Comparison of ENCODE assay signal across 10 cellular contexts in the genomic region with DNA sequence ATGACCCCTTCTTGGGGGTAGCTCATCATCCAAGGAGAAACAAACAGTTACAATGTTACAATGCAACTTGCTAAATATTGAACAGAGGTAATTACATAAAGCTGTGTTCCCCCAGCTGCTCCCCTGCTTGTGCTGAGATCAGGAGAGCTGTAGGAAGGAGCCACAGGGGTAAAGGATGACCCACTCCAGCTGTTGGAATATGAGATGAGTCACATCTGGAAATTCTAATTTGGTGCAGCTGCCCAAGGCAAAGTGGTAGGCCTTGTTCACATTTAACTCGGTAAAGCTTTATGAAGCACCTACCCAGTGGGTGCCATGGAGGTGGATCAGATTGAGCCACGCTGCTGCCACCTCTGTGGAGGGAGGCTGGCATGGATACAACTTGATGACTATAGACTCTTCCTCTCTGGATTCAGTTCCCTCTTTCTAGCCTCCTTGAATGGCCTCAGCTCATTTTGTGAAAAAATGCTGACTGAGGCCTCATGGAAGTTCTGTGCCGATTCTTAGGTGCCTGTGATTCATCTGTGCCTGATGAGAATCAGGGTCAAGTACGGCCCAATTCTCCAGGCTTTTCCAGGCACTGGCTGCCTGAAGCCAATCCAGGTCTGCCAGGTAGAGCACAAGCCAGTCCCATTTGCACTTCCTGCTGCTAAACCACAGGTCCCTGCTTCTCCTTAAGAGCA. TPM values are rescaled to one million over a fixed set of nuclear protein-coding genes. Genes with fewer than 3 reads are reported as not detected.
A peak's percentile ranks its signal among the peaks of the same experiment; 100 is the strongest.
DNase-seq lines count a peak whose midpoint lies in the region; ATAC-seq and TF ChIP-seq lines count a peak whose summit lies in the region.
"Had no signal": no experiment of that assay in that cellular context is flagged by ENCODE, and none has a peak within 500 bp of the region (broad histone marks: within the 10 kb centered on the region; RNA-seq: fewer than 3 reads in every experiment).

No MANE protein-coding gene starts in this region.

- CTCF ChIA-PET in AG04450 (lab: Charles Lee): interaction anchor here (0.7 to 8.0 kb wide), 5 partner anchors 11 to 193 kb away, joined by 3 to 45 read pairs (median 6); a partner anchor contains a TSS

- POLR2A ChIA-PET in AG04450 (lab: Yijun Ruan, JAX): interaction anchor here (0.6 to 1.3 kb wide), 4 partner anchors 12 to 56 kb away, joined by 3 to 4 read pairs (median 4); a partner anchor contains a TSS

- H3K9me3 ChIP-seq in AG04450 (ENCODE audit: control insufficient read depth, insufficient read depth, low read length): no peaks in the 10 kb centered on the region
- H3K9me3 ChIP-seq: BLaER1 had no signal

- no peak overlapping the region for H3K4me3 ChIP-seq in AG04450 (ENCODE audit: low read depth, low read length)
- H3K4me3 ChIP-seq in foreskin fibroblast (ENCODE audit: low read depth in 1 of 2, low read length in 2 of 2): no peak overlapping the region
- H3K4me3 ChIP-seq: BLaER1 had no signal

- TF ChIP-seq CTCF in AG04450 (IDR thresholded peaks at IDR 0.05; ENCODE audit: low read depth, low read length) (no peak), foreskin fibroblast (IDR thresholded peaks at IDR 0.05; ENCODE audit: low read depth, low read length) (no peak)

- DNase-seq in AG04450 (ENCODE audit: low read depth, low spot score): no peak
- DNase-seq in NOMO-1 treated with dmso at 0.1 percent for 144 hours (lab: John Stamatoyannopoulos, UW; ENCODE audit: unreplicated experiment): peak; percentile 11
- peak; percentile 62 to 88 for DNase-seq in foreskin fibroblast
- no peak for DNase-seq in NCI-H1436 (lab: John Stamatoyannopoulos, UW)
- DNase-seq in activated CD4-positive, CD25-positive, alpha-beta regulatory T cell treated with anti-CD3 and anti-CD28 coated beads, Interleukin-2, amount 50 U/mL, for 72 hours: no peak
- DNase-seq: activated B cell treated with CpG ODN at 0.5 μM for 24 hours, activated gamma-delta T cell, NCI-H1048 had no signal

- no peak for ATAC-seq in GM18502 (IDR thresholded peaks at IDR 0.05; ENCODE audit: poor library complexity, unreplicated experiment)

- no peaks in the 10 kb centered on the region for H3K27me3 ChIP-seq in AG04450 (ENCODE audit: control insufficient read depth, insufficient read depth, low read length)
- H3K27me3 ChIP-seq: BLaER1 had no signal

- H3K27ac ChIP-seq in AG04450 (ENCODE audit: low read depth, low read length): peak overlapping the region; percentile 43
- H3K27ac ChIP-seq: BLaER1 had no signal

RNA-seq across cellular contexts. Expression of a gene that starts 7.5 kb away (rescaled TPM):
- 4.0 and 4.2 TPM in 2 replicates for polyA plus RNA-seq in AG04450 (2011; rRNA removed)
- 5.0 and 8.0 TPM in 2 replicates for polyA minus RNA-seq in AG04450 (2011; rRNA and poly(A)+ RNA removed)

RNA-seq across cellular contexts. Expression of a gene that starts 17.2 kb away (rescaled TPM):
- polyA plus RNA-seq in AG04450 (2011; rRNA removed): 4.7 and 6.6 TPM in 2 replicates
- polyA minus RNA-seq in AG04450 (2011; rRNA and poly(A)+ RNA removed): 5.4 and 7.0 TPM in 2 replicates

RNA-seq across cellular contexts. Expression of a gene that starts 31.2 kb away (rescaled TPM):
- polyA plus RNA-seq in AG04450 (2011; rRNA removed): 5.5 and 6.8 TPM in 2 replicates
- polyA minus RNA-seq in AG04450 (2011; rRNA and poly(A)+ RNA removed): 1.1 and 2.3 TPM in 2 replicates

RNA-seq across cellular contexts. Expression of a gene that starts 44.6 kb away (rescaled TPM):
- 2.5 and 3.2 TPM in 2 replicates for polyA plus RNA-seq in AG04450 (2011; rRNA removed)
- 2.9 and 3.0 TPM in 2 replicates for polyA minus RNA-seq in AG04450 (2011; rRNA and poly(A)+ RNA removed)

RNA-seq across cellular contexts. Expression of a gene that starts 48.0 kb away (rescaled TPM):
- 4.9 and 6.9 TPM in 2 replicates for polyA plus RNA-seq in AG04450 (2011; rRNA removed)
- 3.7 and 3.8 TPM in 2 replicates for polyA minus RNA-seq in AG04450 (2011; rRNA and poly(A)+ RNA removed)

Comparison
In these comparisons a context has a peak if more than half of its experiments do, and no peak if none do; other contexts are left out.
1. DNase-seq: peak in NOMO-1 treated with dmso at 0.1 percent for 144 hours (single experiment) and foreskin fibroblast (2 of 2); none in AG04450 (single experiment), NCI-H1436 (single experiment) and activated CD4-positive, CD25-positive, alpha-beta regulatory T cell treated with anti-CD3 and anti-CD28 coated beads, Interleukin-2, amount 50 U/mL, for 72 hours (single experiment).